18 cellular contexts compared by ENCODE assay signal in genomic region chr21:43370091-43370658, GRCh38. TPM values are rescaled to one million over a fixed set of nuclear protein-coding genes. Genes with fewer than 3 reads are reported as not detected.
A peak's percentile ranks its signal among the peaks of the same experiment; 100 is the strongest.
DNase-seq lines count a peak whose midpoint lies in the region; ATAC-seq and TF ChIP-seq lines count a peak whose summit lies in the region.
"Had no signal": no experiment of that assay in that cellular context is flagged by ENCODE, and none has a peak within 500 bp of the region (broad histone marks: within the 10 kb centered on the region; RNA-seq: fewer than 3 reads in every experiment).

No MANE protein-coding gene starts in this region.

- H3K27me3 ChIP-seq in OCI-LY3 (ENCODE audit: low read depth, low read length) (no peaks in the 10 kb centered on the region; the same call in 1 of the 2 replicates), esophagus squamous epithelium (no peaks in the 10 kb centered on the region), lower lobe of right lung (ENCODE audit: low read depth) (no peaks in the 10 kb centered on the region)
- H3K27me3 ChIP-seq: heart right ventricle, neutrophil had no signal

- peak overlapping the region; percentile 21 for H3K4me3 ChIP-seq in OCI-LY3 (ENCODE audit: low read length)
- H3K4me3 ChIP-seq in esophagus squamous epithelium, result peak overlapping the region in 1 of 4 donors; percentile 18
- no peak overlapping the region for H3K4me3 ChIP-seq in lower lobe of right lung
- H3K4me3 ChIP-seq: A549, heart right ventricle had no signal

- no peak for TF ChIP-seq CTCF in OCI-LY3 (IDR thresholded peaks at IDR 0.05; ENCODE audit: low read depth, low read length)
- no peak for TF ChIP-seq CTCF in esophagus squamous epithelium (IDR thresholded peaks at IDR 0.05)
- TF ChIP-seq CTCF in lower lobe of right lung (IDR thresholded peaks at IDR 0.05), result no peak

- H3K27me3 Mint-ChIP-seq in stimulated activated naive B cell treated with anti-CD40 and anti-IgM and Interleukin-4, amounts not matched to agents 10 μg/mL and 1 μg/mL and 100 μg/mL, for 72 hours, result no peaks in the 10 kb centered on the region
- H3K27me3 Mint-ChIP-seq: activated T-cell treated with anti-CD3 and anti-CD28 coated beads, Interleukin-2, amount 50 U/mL, for 24 hours had no signal

- H3K79me2 ChIP-seq in OCI-LY3 (ENCODE audit: low read length), result no peaks in the 10 kb centered on the region

- H3K4me2 ChIP-seq in OCI-LY3 (ENCODE audit: low read length), result peak overlapping the region; percentile 79

- H3K4me1 Mint-ChIP-seq in stimulated activated naive B cell treated with anti-CD40 and anti-IgM and Interleukin-4, amounts not matched to agents 10 μg/mL and 1 μg/mL and 100 μg/mL, for 72 hours, result peaks cover 24 to 48% of the 10 kb centered on the region in 2 donors

- TF ChIP-seq POLR2A in esophagus squamous epithelium (IDR thresholded peaks at IDR 0.05), result no peak

- no peak overlapping the region for H3K27ac ChIP-seq in OCI-LY3 (ENCODE audit: low read length)
- peak overlapping the region; percentile 65 to 82 (median 80) for H3K27ac ChIP-seq in esophagus squamous epithelium
- H3K27ac ChIP-seq in lower lobe of right lung, result no peak overlapping the region
- H3K27ac ChIP-seq: heart right ventricle, neutrophil had no signal

- H3K4me1 ChIP-seq in OCI-LY3 (ENCODE audit: low read length) (peaks cover 37% of the 10 kb centered on the region), esophagus squamous epithelium (peaks cover 24 to 65% (median 32%) of the 10 kb centered on the region in 3 donors), lower lobe of right lung (no peaks in the 10 kb centered on the region)

- 38 to 43% methylated on average over 11 to 20 of the region's 20 CpGs for WGBS in esophagus squamous epithelium, 2 donors

- H4K20me1 ChIP-seq in OCI-LY3 (ENCODE audit: insufficient read depth, low read length), result no peaks in the 10 kb centered on the region

- no peak for DNase-seq in activated CD4-positive, CD25-positive, alpha-beta regulatory T cell (lab: John Stamatoyannopoulos, UW)
- DNase-seq in esophagus squamous epithelium (lab: John Stamatoyannopoulos, UW) (no peak), lower lobe of right lung (no peak), HuH-7.5 (ENCODE audit: low spot score) (no peak)
- DNase-seq in stimulated activated naive B cell treated with anti-CD40 and anti-IgM and Interleukin-4, amounts not matched to agents 10 μg/mL and 1 μg/mL and 100 μg/mL, for 72 hours, result no peak
- no peak for DNase-seq in stimulated activated CD4-positive, alpha-beta T cell treated with anti-CD3 and anti-CD28 coated beads, Interleukin-1b, Interleukin-23, amount 100 ng/mL, for 48 hours
- DNase-seq: activated T-cell treated with anti-CD3 and anti-CD28 coated beads, Interleukin-2, amount 50 U/mL, for 24 hours; amniotic stem cell; effector CD8-positive, alpha-beta T cell; left cardiac atrium; MV-4-11; NCI-H524 treated with DMSO at 0.1 percent for 48 hours; small intestine had no signal

- H3K4me3 Mint-ChIP-seq in stimulated activated naive B cell treated with anti-CD40 and anti-IgM and Interleukin-4, amounts not matched to agents 10 μg/mL and 1 μg/mL and 100 μg/mL, for 72 hours, result no peak overlapping the region
- H3K4me3 Mint-ChIP-seq: activated T-cell treated with anti-CD3 and anti-CD28 coated beads, Interleukin-2, amount 50 U/mL, for 24 hours had no signal

- H2AFZ ChIP-seq in OCI-LY3 (ENCODE audit: low read depth, low read length), result no peak overlapping the region

- H3K9ac ChIP-seq in OCI-LY3 (ENCODE audit: low read length), result no peak overlapping the region

- H3K27ac Mint-ChIP-seq in stimulated activated naive B cell treated with anti-CD40 and anti-IgM and Interleukin-4, amounts not matched to agents 10 μg/mL and 1 μg/mL and 100 μg/mL, for 72 hours, result peak overlapping the region; percentile 56
- H3K27ac Mint-ChIP-seq: activated T-cell treated with anti-CD3 and anti-CD28 coated beads, Interleukin-2, amount 50 U/mL, for 24 hours had no signal

- ATAC-seq in activated CD4-positive, CD25-positive, alpha-beta regulatory T cell treated with anti-CD3 and anti-CD28 coated beads, Interleukin-2, amount 50 U/mL, for 24 hours, result peak; percentile 55 to 76
- peak in 1 of 2 donors; percentile 35 for ATAC-seq in stimulated activated naive B cell treated with anti-CD40 and anti-IgM and Interleukin-4, amounts not matched to agents 10 μg/mL and 1 μg/mL and 100 μg/mL, for 72 hours (replicated peaks)
- no peak for ATAC-seq in lower lobe of right lung
- ATAC-seq: heart right ventricle, left cardiac atrium had no signal

- H3K36me3 Mint-ChIP-seq in stimulated activated naive B cell treated with anti-CD40 and anti-IgM and Interleukin-4, amounts not matched to agents 10 μg/mL and 1 μg/mL and 100 μg/mL, for 72 hours, result no peaks in the 10 kb centered on the region

- no peaks in the 10 kb centered on the region for H3K9me3 Mint-ChIP-seq in stimulated activated naive B cell treated with anti-CD40 and anti-IgM and Interleukin-4, amounts not matched to agents 10 μg/mL and 1 μg/mL and 100 μg/mL, for 72 hours
- H3K9me3 Mint-ChIP-seq: activated T-cell treated with anti-CD3 and anti-CD28 coated beads, Interleukin-2, amount 50 U/mL, for 24 hours had no signal

- H3K36me3 ChIP-seq in OCI-LY3 (replicated peaks; ENCODE audit: low read depth, low read length), result no peaks in the 10 kb centered on the region
- H3K36me3 ChIP-seq in esophagus squamous epithelium, result no peaks in the 10 kb centered on the region
- no peaks in the 10 kb centered on the region for H3K36me3 ChIP-seq in lower lobe of right lung
- H3K36me3 ChIP-seq: heart right ventricle, neutrophil had no signal

- H3K9me3 ChIP-seq in OCI-LY3 (ENCODE audit: insufficient read depth, low read length) (no peaks in the 10 kb centered on the region), esophagus squamous epithelium (no peaks in the 10 kb centered on the region), lower lobe of right lung (no peaks in the 10 kb centered on the region)
- H3K9me3 ChIP-seq: A549, heart right ventricle, neutrophil had no signal

- intact Hi-C loops in esophagus squamous epithelium (cut with DNase I) (no loop called here), lower lobe of right lung (cut with DNase I) (no loop called here)

RNA-seq across cellular contexts. Expression of gene SIK1, which starts 56.8 kb away (rescaled TPM):
- 1 to 10 TPM in 3 of 4 donors, under 1 TPM in 1; 0.09 to 3.6 (median 2.0) TPM for total RNA-seq in esophagus squamous epithelium
- 30.1 TPM for total RNA-seq in lower lobe of right lung

Comparison
In these comparisons a context has a peak if more than half of its experiments do, and no peak if none do; other contexts are left out.
1. ATAC-seq: peak in activated CD4-positive, CD25-positive, alpha-beta regulatory T cell treated with anti-CD3 and anti-CD28 coated beads, Interleukin-2, amount 50 U/mL, for 24 hours (2 of 2); none in lower lobe of right lung (0 of 2).
2. H3K27ac ChIP-seq: peak in esophagus squamous epithelium (4 of 4); none in OCI-LY3 (single experiment) and lower lobe of right lung (single experiment).